Comparison of ENCODE assay signal across 19 cellular contexts in genomic region chr1:116914667-116915066, GRCh38. TPM values are rescaled to one million over a fixed set of nuclear protein-coding genes. Genes with fewer than 3 reads are reported as not detected.
A peak's percentile ranks its signal among the peaks of the same experiment; 100 is the strongest.
DNase-seq lines count a peak whose midpoint lies in the region; ATAC-seq, FAIRE-seq and TF ChIP-seq lines count a peak whose summit lies in the region.
"Had no signal": no experiment of that assay in that cellular context is flagged by ENCODE, and none has a peak within 500 bp of the region (broad histone marks: within the 10 kb centered on the region; RNA-seq: fewer than 3 reads in every experiment).

No MANE protein-coding gene starts in this region.

- dilution Hi-C loops in keratinocyte (cut with MboI; ENCODE audit: extremely low pct_ligation_motif_present, low sequenced_read_pairs): no loop called here

- H3K27ac Mint-ChIP-seq in activated T-helper 2 cell treated with anti-CD3 and anti-CD28 coated beads, Interferon-gamma antibody, Interleukin-2, Interleukin-4, amounts not matched to agents 10 μg/mL and 5 μg/mL and 100 μg/mL, durations not matched to agents 14 hours and 24 hours and 36 hours: no peak overlapping the region
- H3K27ac Mint-ChIP-seq: CD8-positive, alpha-beta T cell; GM23338 had no signal

- H3K4me3 Mint-ChIP-seq in activated T-helper 2 cell treated with anti-CD3 and anti-CD28 coated beads, Interferon-gamma antibody, Interleukin-2, Interleukin-4, amounts not matched to agents 10 μg/mL and 5 μg/mL and 100 μg/mL, durations not matched to agents 14 hours and 24 hours and 36 hours (ENCODE audit: low read depth): no peak overlapping the region
- H3K4me3 Mint-ChIP-seq: GM23338 had no signal

- peak overlapping the region; percentile 38 for H3K27ac ChIP-seq in VCaP
- peak overlapping the region; percentile 72 for H3K27ac ChIP-seq in colonic mucosa
- H3K27ac ChIP-seq in keratinocyte (ENCODE audit: control insufficient read depth, insufficient read depth, low read length): peak overlapping the region; percentile 89
- H3K27ac ChIP-seq in stomach: peak overlapping the region in 4 of 5 donors; percentile 59 to 79 (median 70)
- H3K27ac ChIP-seq in caudate nucleus (ENCODE audit: low read depth, low read length): no peak overlapping the region

- 65 to 77% (median 70%) methylated on average over 7 of the region's 7 CpGs for WGBS in stomach, 5 donors

- H3K36me3 ChIP-seq in colonic mucosa (no peaks in the 10 kb centered on the region), keratinocyte (ENCODE audit: control insufficient read depth in 2 of 2, extremely low read depth in 1 of 2, insufficient read depth in 2 of 2, low read length in 2 of 2) (peaks cover 0 to 6% of the 10 kb centered on the region in 2 experiments), stomach (no peaks in the 10 kb centered on the region)

- H3K4me1 Mint-ChIP-seq in activated T-helper 2 cell treated with anti-CD3 and anti-CD28 coated beads, Interferon-gamma antibody, Interleukin-2, Interleukin-4, amounts not matched to agents 10 μg/mL and 5 μg/mL and 100 μg/mL, durations not matched to agents 14 hours and 24 hours and 36 hours (ENCODE audit: low read depth): peaks cover 3% of the 10 kb centered on the region

- H3K9me3 ChIP-seq in colonic mucosa (no peaks in the 10 kb centered on the region), keratinocyte (ENCODE audit: control insufficient read depth, low read depth, low read length) (no peaks in the 10 kb centered on the region), stomach (no peaks in the 10 kb centered on the region)

- H3K9ac ChIP-seq in colonic mucosa (ENCODE audit: low read depth in 2 of 2, low read length in 2 of 2): peak overlapping the region in 1 of 2 donors; percentile 51
- H3K9ac ChIP-seq in keratinocyte (ENCODE audit: control insufficient read depth, extremely low read depth, insufficient read depth, low read length): peak overlapping the region; percentile 59

- TF ChIP-seq CTCF in VCaP (conservative IDR thresholded peaks at IDR 0.05) (no peak), colonic mucosa (IDR thresholded peaks at IDR 0.05) (no peak), keratinocyte (optimal IDR thresholded peaks at IDR 0.05 in 1 of 3, IDR thresholded peaks at IDR 0.05 in 1 of 3, conservative IDR thresholded peaks at IDR 0.05 in 1 of 3; ENCODE audit: extremely low read depth in 1 of 3, insufficient read depth in 2 of 3, low read length in 3 of 3) (no peak), stomach (IDR thresholded peaks at IDR 0.05) (no peak)

- no peak for TF ChIP-seq EP300 in stomach (IDR thresholded peaks at IDR 0.05)

- DNase-seq in colonic mucosa (no peak), keratinocyte (ENCODE audit: low read depth, low spot score) (no peak), stomach (no peak), caudate nucleus (lab: John Stamatoyannopoulos, UW) (no peak)
- no peak for DNase-seq in activated T-helper 2 cell treated with anti-CD3 and anti-CD28 coated beads, Interferon-gamma antibody, Interleukin-2, Interleukin-4, amounts not matched to agents 10 μg/mL and 5 μg/mL and 100 μg/mL, durations not matched to agents 14 hours and 24 hours and 36 hours (ENCODE audit: low spot score)
- DNase-seq: activated CD4-positive, alpha-beta T cell treated with anti-CD3 and anti-CD28 coated beads for 4 hours; amniotic stem cell; central memory CD4-positive, alpha-beta T cell; DMS53; erythroblast; midbrain; MM.1S; SHP77 treated with DMSO at 0.1 percent for 48 hours; T-helper 1 cell had no signal

- no peak for FAIRE-seq in keratinocyte (lab: Jason Lieb, UNC)
- FAIRE-seq: GM12878 had no signal

- no peak for ATAC-seq in GM18867 (IDR thresholded peaks at IDR 0.05; ENCODE audit: unreplicated experiment)
- ATAC-seq: GM12878, GM23338 had no signal

- H3K4me1 ChIP-seq in colonic mucosa (peaks cover 16% of the 10 kb centered on the region), keratinocyte (ENCODE audit: control insufficient read depth, extremely low read depth, insufficient read depth, low read length) (peaks cover 87% of the 10 kb centered on the region), stomach (peaks cover 13 to 62% (median 49%) of the 10 kb centered on the region in 4 donors)

- no peaks in the 10 kb centered on the region for H3K9me3 Mint-ChIP-seq in activated T-helper 2 cell treated with anti-CD3 and anti-CD28 coated beads, Interferon-gamma antibody, Interleukin-2, Interleukin-4, amounts not matched to agents 10 μg/mL and 5 μg/mL and 100 μg/mL, durations not matched to agents 14 hours and 24 hours and 36 hours
- H3K9me3 Mint-ChIP-seq: CD8-positive, alpha-beta T cell; GM23338 had no signal

- H3K4me2 ChIP-seq in keratinocyte (ENCODE audit: control insufficient read depth, extremely low read depth, insufficient read depth, low read depth, low read length): peak overlapping the region; percentile 49
- H3K4me2 ChIP-seq: GM23338 had no signal

- peaks cover 98% of the 10 kb centered on the region for H3K79me2 ChIP-seq in keratinocyte (ENCODE audit: control insufficient read depth, insufficient read depth, low read length)

- TF ChIP-seq POLR2A in stomach (IDR thresholded peaks at IDR 0.05): no peak

- H3K27me3 ChIP-seq in colonic mucosa (no peaks in the 10 kb centered on the region), keratinocyte (ENCODE audit: control insufficient read depth, extremely low read depth, insufficient read depth, low read length) (no peaks in the 10 kb centered on the region), stomach (peaks cover 0 to 10% (median 0%) of the 10 kb centered on the region in 3 donors)

- intact Hi-C loops in colonic mucosa (cut with DNase I) (loop anchor here (10.0 kb wide), 1 partner anchor 70 kb away; no protein-coding TSS in a partner anchor), stomach (cut with DNase I; ENCODE audit: low total_unique reads) (no loop called here)
- intact Hi-C loops in activated T-helper 2 cell treated with anti-CD3 and anti-CD28 coated beads, Interferon-gamma antibody, Interleukin-2, Interleukin-4, amounts not matched to agents 10 μg/mL and 5 μg/mL and 100 μg/mL, durations not matched to agents 14 hours and 24 hours and 36 hours (cut with micrococcal nuclease): no loop called here

- H3K9me1 ChIP-seq in keratinocyte (ENCODE audit: control insufficient read depth, extremely low read depth, insufficient read depth, low read length): peaks cover 8% of the 10 kb centered on the region

- H4K20me1 ChIP-seq in keratinocyte (ENCODE audit: control insufficient read depth, extremely low read depth, insufficient read depth, low read length): no peaks in the 10 kb centered on the region

- H3K27me3 Mint-ChIP-seq in activated T-helper 2 cell treated with anti-CD3 and anti-CD28 coated beads, Interferon-gamma antibody, Interleukin-2, Interleukin-4, amounts not matched to agents 10 μg/mL and 5 μg/mL and 100 μg/mL, durations not matched to agents 14 hours and 24 hours and 36 hours (ENCODE audit: low read depth): no peaks in the 10 kb centered on the region

- H2AFZ ChIP-seq in keratinocyte (ENCODE audit: control insufficient read depth, low read length): no peak overlapping the region
- H2AFZ ChIP-seq: GM23338 had no signal

- H3K36me3 Mint-ChIP-seq in activated T-helper 2 cell treated with anti-CD3 and anti-CD28 coated beads, Interferon-gamma antibody, Interleukin-2, Interleukin-4, amounts not matched to agents 10 μg/mL and 5 μg/mL and 100 μg/mL, durations not matched to agents 14 hours and 24 hours and 36 hours (ENCODE audit: low read depth): no peaks in the 10 kb centered on the region
- H3K36me3 Mint-ChIP-seq: CD8-positive, alpha-beta T cell had no signal

- peak overlapping the region; percentile 4 for H3K4me3 ChIP-seq in colonic mucosa
- peak overlapping the region in 2 of 3 experiments; percentile 60 to 62 for H3K4me3 ChIP-seq in keratinocyte (ENCODE audit: control insufficient read depth in 2 of 3, extremely low read depth in 1 of 3, insufficient read depth in 2 of 3, low read depth in 1 of 3, low read length in 3 of 3)
- peak overlapping the region in 3 of 4 donors; percentile 22 to 27 (median 23) for H3K4me3 ChIP-seq in stomach
- H3K4me3 ChIP-seq: GM12878, GM23338 had no signal

RNA-seq across cellular contexts. Expression of gene PTGFRN, which starts 5.0 kb away (rescaled TPM):
- total RNA-seq in colonic mucosa: 10 to 100 TPM; 94.9 TPM
- 153 to 177 TPM (median 172 TPM) in 3 replicates for polyA plus RNA-seq in keratinocyte
- 26.7 TPM for polyA plus RNA-seq in keratinocyte (2011; ENCODE audit: low read depth)
- 76.8 and 129 TPM in 2 replicates for polyA plus RNA-seq in keratinocyte (2011; cell fraction: cytosol; rRNA removed)
- polyA plus RNA-seq in keratinocyte (2011; cell fraction: nucleus; rRNA removed): 521 and 554 TPM in 2 replicates
- polyA plus RNA-seq in keratinocyte (2012; ENCODE audit: low replicate concordance): 122 and 205 TPM in 2 replicates
- polyA minus RNA-seq in keratinocyte: 166 to 258 TPM (median 258 TPM) in 3 replicates
- 121 TPM for polyA minus RNA-seq in keratinocyte (2011; cell fraction: cytosol; rRNA and poly(A)+ RNA removed)
- polyA minus RNA-seq in keratinocyte (2011; cell fraction: nucleus; rRNA and poly(A)+ RNA removed): 395 and 657 TPM in 2 replicates
- total RNA-seq in stomach: 10 to 100 TPM; 30.9 to 66.6 (median 47.2) TPM
- polyA plus RNA-seq in stomach: 10 to 100 TPM in 1 of 3 donors, 1 to 10 TPM in 2; 3.8 to 42.9 (median 9.7) TPM
- 19.1 and 23.2 TPM in 2 replicates for total RNA-seq in activated T-helper 2 cell treated with anti-CD3 and anti-CD28 coated beads, Interferon-gamma antibody, Interleukin-2, Interleukin-4, amounts not matched to agents 10 μg/mL and 5 μg/mL and 100 μg/mL, durations not matched to agents 14 hours and 24 hours and 36 hours

Comparison
In these comparisons a context has a peak if more than half of its experiments do, and no peak if none do; other contexts are left out.
1. H3K4me3 ChIP-seq: peak in every context shown above with its lines; median percentile 61 in keratinocyte; 23 in stomach; 4 in colonic mucosa.